21 cellular contexts compared by ENCODE assay signal in the genomic region with DNA sequence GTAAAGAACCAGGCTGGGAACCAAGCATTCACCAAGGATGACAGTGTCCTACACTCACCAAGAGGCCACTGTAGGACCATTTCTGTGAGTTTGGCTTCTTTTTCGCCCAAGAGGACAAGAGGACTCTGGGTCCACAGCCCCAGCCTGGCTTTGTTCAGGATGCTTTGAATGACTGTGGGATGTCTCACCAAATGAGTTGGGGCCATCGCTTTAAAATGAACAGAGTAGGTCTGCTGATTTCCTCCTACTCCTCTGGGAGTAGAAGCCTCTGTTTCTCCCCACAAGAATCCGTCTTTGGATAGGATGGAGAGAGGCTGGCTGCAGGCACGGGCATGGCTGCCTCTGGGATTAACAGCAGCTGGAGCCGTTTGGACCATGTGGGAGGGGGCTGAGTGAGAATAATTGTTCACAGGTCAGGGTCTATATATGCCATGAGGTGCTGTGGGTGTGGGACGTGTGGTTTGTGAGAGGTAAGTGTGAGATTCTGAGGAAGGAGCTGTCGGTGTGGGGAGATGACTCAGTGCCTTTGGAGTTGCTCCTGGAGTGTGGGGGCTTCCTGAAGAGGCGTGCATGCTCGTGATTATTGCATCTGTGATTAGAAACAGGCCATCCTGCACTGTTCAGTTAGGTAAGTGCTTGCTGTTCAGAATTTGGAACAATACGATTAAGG. TPM values are rescaled to one million over a fixed set of nuclear protein-coding genes. Genes with fewer than 3 reads are reported as not detected.
DNase-seq lines count a peak whose midpoint lies in the region; ATAC-seq lines count a peak whose summit lies in the region.
"Had no signal": no experiment of that assay in that cellular context is flagged by ENCODE, and none has a peak within 500 bp of the region (broad histone marks: within the 10 kb centered on the region; RNA-seq: fewer than 3 reads in every experiment).

No MANE protein-coding gene starts in this region.

- H3K4me1 Mint-ChIP-seq in activated naive CD8-positive, alpha-beta T cell treated with anti-CD3 and anti-CD28 coated beads for 36 hours = peaks cover 7% of the 10 kb centered on the region
- H3K4me1 Mint-ChIP-seq in stimulated activated effector memory CD8-positive, alpha-beta T cell treated with anti-CD3 and anti-CD28 coated beads, Interleukin-12 subunit alpha, Interleukin-12 subunit beta, amount 100 ng/mL, for 72 hours = peaks cover 10% of the 10 kb centered on the region

- no peak overlapping the region for H3K27ac Mint-ChIP-seq in activated naive CD4-positive, alpha-beta T cell treated with anti-CD3 and anti-CD28 coated beads, Interleukin-2, amount 50 U/mL, for 72 hours
- H3K27ac Mint-ChIP-seq in activated naive CD8-positive, alpha-beta T cell treated with anti-CD3 and anti-CD28 coated beads for 36 hours = no peak overlapping the region
- H3K27ac Mint-ChIP-seq in stimulated activated effector memory CD8-positive, alpha-beta T cell treated with anti-CD3 and anti-CD28 coated beads, Interleukin-12 subunit alpha, Interleukin-12 subunit beta, amount 100 ng/mL, for 72 hours = no peak overlapping the region
- H3K27ac Mint-ChIP-seq: activated CD4-positive, alpha-beta T cell treated with anti-CD3 and anti-CD28 coated beads, Interleukin-2, amount 10 ng/mL, durations not matched to agents 24 days and 14 days; CD4-positive, alpha-beta T cell; immature natural killer cell had no signal

- DNase-seq in activated naive CD4-positive, alpha-beta T cell treated with anti-CD3 and anti-CD28 coated beads, Interleukin-2, amount 50 U/mL, for 72 hours (ENCODE audit: low spot score in 2 of 2) = no peak
- no peak for DNase-seq in activated naive CD4-positive, alpha-beta T cell treated with Interleukin-2 at 50 U/mL for 16 hours
- peak; percentile 14 for DNase-seq in activated naive CD8-positive, alpha-beta T cell treated with anti-CD3 and anti-CD28 coated beads for 36 hours
- peak; percentile 6 for DNase-seq in fibroblast of peridontal ligament (ENCODE audit: extremely low read depth)
- DNase-seq in stimulated activated effector memory CD8-positive, alpha-beta T cell treated with anti-CD3 and anti-CD28 coated beads, Interleukin-12 subunit alpha, Interleukin-12 subunit beta, amount 100 ng/mL, for 72 hours (ENCODE audit: low spot score in 2 of 2) = no peak
- DNase-seq in NCI-H69 (lab: John Stamatoyannopoulos, UW) = no peak
- DNase-seq: activated CD4-positive, alpha-beta T cell treated with anti-CD3 and anti-CD28 coated beads, Interleukin-2, amount 10 ng/mL, durations not matched to agents 24 days and 14 days; CD4-positive, alpha-beta T cell; central memory CD4-positive, alpha-beta T cell; DMS153; effector memory CD4-positive, alpha-beta T cell; esophagus squamous epithelium; heart left ventricle; immature natural killer cell; NCI-H1048; NCI-H2081 treated with DMSO at 0.1 percent for 48 hours; NCI-H510A treated with DMSO at 0.1 percent for 48 hours; tibial artery had no signal

- ATAC-seq in activated naive CD4-positive, alpha-beta T cell treated with anti-CD3 and anti-CD28 coated beads, Interleukin-2, amount 50 U/mL, for 72 hours = peak; percentile 47 to 66
- peak; percentile 76 for ATAC-seq in stimulated activated effector memory CD8-positive, alpha-beta T cell treated with anti-CD3 and anti-CD28 coated beads, Interleukin-12 subunit alpha, Interleukin-12 subunit beta, amount 100 ng/mL, for 72 hours
- ATAC-seq in GM19328 (IDR thresholded peaks at IDR 0.05; ENCODE audit: unreplicated experiment) (no peak), GM19467 (IDR thresholded peaks at IDR 0.05; ENCODE audit: unreplicated experiment) (no peak)
- ATAC-seq: heart left ventricle, K562 had no signal

- no peak overlapping the region for H3K4me3 Mint-ChIP-seq in activated naive CD8-positive, alpha-beta T cell treated with anti-CD3 and anti-CD28 coated beads for 36 hours
- H3K4me3 Mint-ChIP-seq in stimulated activated effector memory CD8-positive, alpha-beta T cell treated with anti-CD3 and anti-CD28 coated beads, Interleukin-12 subunit alpha, Interleukin-12 subunit beta, amount 100 ng/mL, for 72 hours = no peak overlapping the region
- H3K4me3 Mint-ChIP-seq: activated CD4-positive, alpha-beta T cell treated with anti-CD3 and anti-CD28 coated beads, Interleukin-2, amount 10 ng/mL, durations not matched to agents 24 days and 14 days; CD4-positive, alpha-beta T cell; immature natural killer cell had no signal

- no peaks in the 10 kb centered on the region for H3K9me3 Mint-ChIP-seq in activated naive CD4-positive, alpha-beta T cell treated with anti-CD3 and anti-CD28 coated beads, Interleukin-2, amount 50 U/mL, for 72 hours
- H3K9me3 Mint-ChIP-seq in activated naive CD8-positive, alpha-beta T cell treated with anti-CD3 and anti-CD28 coated beads for 36 hours = no peaks in the 10 kb centered on the region
- no peaks in the 10 kb centered on the region for H3K9me3 Mint-ChIP-seq in stimulated activated effector memory CD8-positive, alpha-beta T cell treated with anti-CD3 and anti-CD28 coated beads, Interleukin-12 subunit alpha, Interleukin-12 subunit beta, amount 100 ng/mL, for 72 hours
- H3K9me3 Mint-ChIP-seq: CD4-positive, alpha-beta T cell; immature natural killer cell had no signal

- H3K36me3 Mint-ChIP-seq in activated naive CD4-positive, alpha-beta T cell treated with anti-CD3 and anti-CD28 coated beads, Interleukin-2, amount 50 U/mL, for 72 hours = no peaks in the 10 kb centered on the region
- no peaks in the 10 kb centered on the region for H3K36me3 Mint-ChIP-seq in activated naive CD8-positive, alpha-beta T cell treated with anti-CD3 and anti-CD28 coated beads for 36 hours
- no peaks in the 10 kb centered on the region for H3K36me3 Mint-ChIP-seq in stimulated activated effector memory CD8-positive, alpha-beta T cell treated with anti-CD3 and anti-CD28 coated beads, Interleukin-12 subunit alpha, Interleukin-12 subunit beta, amount 100 ng/mL, for 72 hours
- H3K36me3 Mint-ChIP-seq: immature natural killer cell had no signal

- H3K27me3 Mint-ChIP-seq in activated naive CD8-positive, alpha-beta T cell treated with anti-CD3 and anti-CD28 coated beads for 36 hours = peaks cover 3% of the 10 kb centered on the region

RNA-seq across cellular contexts. Expression of gene APEH, which starts 48.0 kb away (rescaled TPM):
- 100 to 1,000 TPM; 137 to 164 TPM for total RNA-seq in activated naive CD4-positive, alpha-beta T cell treated with anti-CD3 and anti-CD28 coated beads, Interleukin-2, amount 50 U/mL, for 72 hours
- total RNA-seq in activated naive CD8-positive, alpha-beta T cell treated with anti-CD3 and anti-CD28 coated beads for 36 hours = 100 to 1,000 TPM; 173 to 189 TPM

Comparison
In these comparisons a context has a peak if more than half of its experiments do, and no peak if none do; other contexts are left out.
1. ATAC-seq: peak in activated naive CD4-positive, alpha-beta T cell treated with anti-CD3 and anti-CD28 coated beads, Interleukin-2, amount 50 U/mL, for 72 hours (2 of 2) and stimulated activated effector memory CD8-positive, alpha-beta T cell treated with anti-CD3 and anti-CD28 coated beads, Interleukin-12 subunit alpha, Interleukin-12 subunit beta, amount 100 ng/mL, for 72 hours (single experiment); none in GM19328 (single experiment) and GM19467 (single experiment).
2. DNase-seq: peak in activated naive CD8-positive, alpha-beta T cell treated with anti-CD3 and anti-CD28 coated beads for 36 hours (single experiment) and fibroblast of peridontal ligament (single experiment); none in activated naive CD4-positive, alpha-beta T cell treated with anti-CD3 and anti-CD28 coated beads, Interleukin-2, amount 50 U/mL, for 72 hours (0 of 2), activated naive CD4-positive, alpha-beta T cell treated with Interleukin-2 at 50 U/mL for 16 hours (single experiment), stimulated activated effector memory CD8-positive, alpha-beta T cell treated with anti-CD3 and anti-CD28 coated beads, Interleukin-12 subunit alpha, Interleukin-12 subunit beta, amount 100 ng/mL, for 72 hours (0 of 2) and NCI-H69 (single experiment).